Comparison of ENCODE assay signal across 33 cellular contexts in genomic region chr1:152237093-152237492, GRCh38. TPM values are rescaled to one million over a fixed set of nuclear protein-coding genes. Genes with fewer than 3 reads are reported as not detected.
"Had no signal": no experiment of that assay in that cellular context is flagged by ENCODE, and none has a peak within 500 bp of the region (broad histone marks: within the 10 kb centered on the region; RNA-seq: fewer than 3 reads in every experiment).

No MANE protein-coding gene starts in this region.

- ATAC-seq: stimulated activated effector memory CD8-positive, alpha-beta T cell treated with anti-CD3 and anti-CD28 coated beads, Interleukin-12 subunit alpha, Interleukin-12 subunit beta, amount 100 ng/mL, for 72 hours; stimulated activated memory B cell treated with anti-CD40 and anti-IgM and Interleukin-4, amounts not matched to agents 10 μg/mL and 1 μg/mL and 100 μg/mL, for 72 hours; stimulated activated naive B cell treated with anti-CD40 and anti-IgM and Interleukin-4, amounts not matched to agents 10 μg/mL and 1 μg/mL and 100 μg/mL, for 72 hours; stimulated activated naive CD8-positive, alpha-beta T cell treated with anti-CD3 and anti-CD28 coated beads, Interleukin-15, amount 100 ng/mL, for 72 hours; stimulated activated naive CD8-positive, alpha-beta T cell treated with anti-CD3 and anti-CD28 coated beads, Interleukin-15, Interleukin-2, amounts not matched to agents 100 U/mL and 50 U/mL, for 24 hours; upper lobe of right lung had no signal

- H3K9me3 Mint-ChIP-seq: stimulated activated effector memory CD8-positive, alpha-beta T cell treated with anti-CD3 and anti-CD28 coated beads, Interleukin-12 subunit alpha, Interleukin-12 subunit beta, amount 100 ng/mL, for 72 hours; stimulated activated naive CD8-positive, alpha-beta T cell treated with anti-CD3 and anti-CD28 coated beads, Interleukin-15, amount 100 ng/mL, for 72 hours; stimulated activated naive CD8-positive, alpha-beta T cell treated with anti-CD3 and anti-CD28 coated beads, Interleukin-15, Interleukin-2, amounts not matched to agents 100 ng/mL and 50 ng/mL, for 24 hours; type B pancreatic cell had no signal

- H3K4me1 Mint-ChIP-seq: stimulated activated effector memory CD8-positive, alpha-beta T cell treated with anti-CD3 and anti-CD28 coated beads, Interleukin-12 subunit alpha, Interleukin-12 subunit beta, amount 100 ng/mL, for 72 hours; stimulated activated memory B cell treated with anti-CD40 and anti-IgM and Interleukin-4, amounts not matched to agents 10 μg/mL and 1 μg/mL and 100 μg/mL, for 72 hours; stimulated activated naive B cell treated with anti-CD40 and anti-IgM and Interleukin-4, amounts not matched to agents 10 μg/mL and 1 μg/mL and 100 μg/mL, for 72 hours; stimulated activated naive CD8-positive, alpha-beta T cell treated with anti-CD3 and anti-CD28 coated beads, Interleukin-15, amount 100 ng/mL, for 72 hours had no signal

- H3K36me3 Mint-ChIP-seq: stimulated activated effector memory CD8-positive, alpha-beta T cell treated with anti-CD3 and anti-CD28 coated beads, Interleukin-12 subunit alpha, Interleukin-12 subunit beta, amount 100 ng/mL, for 72 hours; stimulated activated memory B cell treated with anti-CD40 and anti-IgM and Interleukin-4, amounts not matched to agents 10 μg/mL and 1 μg/mL and 100 μg/mL, for 72 hours; stimulated activated naive B cell treated with anti-CD40 and anti-IgM and Interleukin-4, amounts not matched to agents 10 μg/mL and 1 μg/mL and 100 μg/mL, for 72 hours; type B pancreatic cell had no signal

- H3K4me3 Mint-ChIP-seq: stimulated activated effector memory CD8-positive, alpha-beta T cell treated with anti-CD3 and anti-CD28 coated beads, Interleukin-12 subunit alpha, Interleukin-12 subunit beta, amount 100 ng/mL, for 72 hours; stimulated activated memory B cell treated with anti-CD40 and anti-IgM and Interleukin-4, amounts not matched to agents 10 μg/mL and 1 μg/mL and 100 μg/mL, for 72 hours; stimulated activated naive B cell treated with anti-CD40 and anti-IgM and Interleukin-4, amounts not matched to agents 10 μg/mL and 1 μg/mL and 100 μg/mL, for 72 hours; stimulated activated naive CD8-positive, alpha-beta T cell treated with anti-CD3 and anti-CD28 coated beads, Interleukin-15, amount 100 ng/mL, for 72 hours; stimulated activated naive CD8-positive, alpha-beta T cell treated with anti-CD3 and anti-CD28 coated beads, Interleukin-15, Interleukin-2, amounts not matched to agents 100 ng/mL and 50 ng/mL, for 24 hours; type B pancreatic cell had no signal

- H3K27me3 Mint-ChIP-seq: type B pancreatic cell had no signal

- DNase-seq: stimulated activated CD4-positive, alpha-beta T cell treated with anti-CD3 and anti-CD28 coated beads, Interleukin-2, amount 100 ng/mL, for 48 hours; stimulated activated CD4-positive, alpha-beta T cell treated with anti-CD3 and anti-CD28 coated beads, Interleukin-4, amount 100 ng/mL, for 1 hour; stimulated activated CD4-positive, alpha-beta T cell treated with anti-CD3 and anti-CD28 coated beads, Interleukin-4, amount 100 ng/mL, for 24 hours; stimulated activated CD4-positive, alpha-beta T cell treated with anti-CD3 and anti-CD28 coated beads, Interleukin-4, amount 100 ng/mL, for 4 hours; stimulated activated CD8-positive, alpha-beta memory T cell treated with anti-CD3 and anti-CD28 coated beads, Interleukin-4, amount 100 ng/mL, for 48 hours; stimulated activated naive B cell treated with anti-CD40 and anti-IgM and Interleukin-4, amounts not matched to agents 10 μg/mL and 1 μg/mL and 100 μg/mL, for 72 hours; stimulated activated naive CD4-positive, alpha-beta T cell; stimulated activated naive CD4-positive, alpha-beta T cell treated with Interleukin-2 at 50 U/mL for 16 hours; stimulated activated naive CD8-positive, alpha-beta T cell treated with anti-CD3 and anti-CD28 coated beads, Interleukin-15, amount 100 ng/mL, for 72 hours; stimulated activated naive CD8-positive, alpha-beta T cell treated with anti-CD3 and anti-CD28 coated beads, Interleukin-15, Interleukin-2, amounts not matched to agents 100 U/mL and 50 U/mL, for 24 hours; stomach; substantia nigra; testis; thyroid gland; tibial artery; transverse colon; trophoblast cell; upper lobe of left lung; upper lobe of right lung; uterus had no signal

- FAIRE-seq: urothelium cell line had no signal

- H3K27ac Mint-ChIP-seq: stimulated activated effector memory CD8-positive, alpha-beta T cell treated with anti-CD3 and anti-CD28 coated beads, Interleukin-12 subunit alpha, Interleukin-12 subunit beta, amount 100 ng/mL, for 72 hours; stimulated activated memory B cell treated with anti-CD40 and anti-IgM and Interleukin-4, amounts not matched to agents 10 μg/mL and 1 μg/mL and 100 μg/mL, for 72 hours; stimulated activated naive B cell treated with anti-CD40 and anti-IgM and Interleukin-4, amounts not matched to agents 10 μg/mL and 1 μg/mL and 100 μg/mL, for 72 hours; stimulated activated naive CD8-positive, alpha-beta T cell treated with anti-CD3 and anti-CD28 coated beads, Interleukin-15, amount 100 ng/mL, for 72 hours; stimulated activated naive CD8-positive, alpha-beta T cell treated with anti-CD3 and anti-CD28 coated beads, Interleukin-15, Interleukin-2, amounts not matched to agents 100 ng/mL and 50 ng/mL, for 24 hours; type B pancreatic cell had no signal

RNA-seq across cellular contexts. Expression of gene HRNR, which starts 13.1 kb away (rescaled TPM):
- total RNA-seq: subcutaneous adipose tissue, suprapubic skin, temporal lobe, thoracic aorta, thyroid gland, tibial nerve, transverse colon, upper lobe of left lung, upper lobe of right lung, ureter, urinary bladder, vagina had no signal
